ENCODE assay signal across 9 cellular contexts in genomic region chr9:95772320-95773060, GRCh38.
A peak's percentile ranks its signal among the peaks of the same experiment; 100 is the strongest.
DNase-seq lines count a peak whose midpoint lies in the region; ATAC-seq and TF ChIP-seq lines count a peak whose summit lies in the region.
"Had no signal": no experiment of that assay in that cellular context is flagged by ENCODE, and none has a peak within 500 bp of the region (broad histone marks: within the 10 kb centered on the region; RNA-seq: fewer than 3 reads in every experiment).

No MANE protein-coding gene starts in this region.

- peaks cover 4% of the 10 kb centered on the region for H3K4me1 Mint-ChIP-seq in T-helper 17 cell

- 0 out of 2 replicates have a peak, but pooled peaks have one; percentile 9 for TF ChIP-seq RAD21 in IMR-90 (IDR thresholded peaks at IDR 0.05; ENCODE audit: low read length)

- no peak overlapping the region; the same call in 1 of the 2 replicates for H3K4me2 ChIP-seq in IMR-90 (ENCODE audit: low read depth, low read length)

- H3K9ac ChIP-seq in IMR-90 (ENCODE audit: low read depth, low read length) (no peak overlapping the region), stomach smooth muscle (ENCODE audit: low read length in 2 of 2) (peak overlapping the region; percentile 52 to 60)
- H3K9ac ChIP-seq: parathyroid adenoma had no signal

- peak overlapping the region; percentile 4; the same call in 1 of the 2 replicates for H2BK120ac ChIP-seq in IMR-90 (ENCODE audit: low read depth, low read length)

- DNase-seq in IMR-90 (peak; percentile 65), astrocyte of the hippocampus (ENCODE audit: low read depth, low spot score) (peak; percentile 81), BE2C (no peak), T-helper 17 cell (no peak), cortex of kidney (lab: John Stamatoyannopoulos, UW) (no peak)

- H3K56ac ChIP-seq in IMR-90 (ENCODE audit: extremely low read depth, insufficient read depth, low read length), result no peak overlapping the region

- no peak overlapping the region for H3K14ac ChIP-seq in IMR-90 (replicated peaks; ENCODE audit: low read depth, low read length)

- H3K79me1 ChIP-seq in IMR-90 (ENCODE audit: low read depth in 1 of 2, low read length in 2 of 2), result no peaks in the 10 kb centered on the region

- no peak overlapping the region for H3K27ac Mint-ChIP-seq in T-helper 17 cell

- H4K8ac ChIP-seq in IMR-90 (ENCODE audit: low read depth in 2 of 2, low read length in 2 of 2), result no peak overlapping the region

- H3K27me3 ChIP-seq in IMR-90 (ENCODE audit: control insufficient read depth, insufficient read depth, low read length), result peaks cover 26% of the 10 kb centered on the region
- H3K27me3 ChIP-seq in layer of hippocampus (ENCODE audit: control insufficient read depth, insufficient read depth, low read length), result no peaks in the 10 kb centered on the region
- no peaks in the 10 kb centered on the region for H3K27me3 ChIP-seq in stomach smooth muscle (ENCODE audit: control insufficient read depth in 1 of 2, insufficient read depth in 2 of 2, low read length in 2 of 2)
- no peaks in the 10 kb centered on the region for H3K27me3 ChIP-seq in BE2C

- H3K4me1 ChIP-seq in IMR-90 (ENCODE audit: control insufficient read depth, insufficient read depth, low read length), result peaks cover 24% of the 10 kb centered on the region
- peaks cover 28% of the 10 kb centered on the region for H3K4me1 ChIP-seq in stomach smooth muscle (ENCODE audit: control insufficient read depth, insufficient read depth, low read length)
- H3K4me1 ChIP-seq in BE2C, result peaks cover 5% of the 10 kb centered on the region; the same call in 1 of the 2 replicates
- H3K4me1 ChIP-seq: parathyroid adenoma had no signal

- POLR2A ChIA-PET in IMR-90 (lab: Charles Lee; ENCODE audit: unreplicated experiment), result no interaction called here

- ATAC-seq in IMR-90 (ENCODE audit: low read depth), result peak; percentile 90
- no peak for ATAC-seq in T-helper 17 cell
- ATAC-seq in HG03354 (IDR thresholded peaks at IDR 0.05; ENCODE audit: poor library complexity, severe bottlenecking, unreplicated experiment), result no peak

- H3K36me3 Mint-ChIP-seq in T-helper 17 cell (ENCODE audit: low read depth), result no peaks in the 10 kb centered on the region

- H3K4ac ChIP-seq in IMR-90 (ENCODE audit: low read depth, low read length), result 0 out of 2 replicates have a peak overlapping the region, but pooled peaks have one; percentile 33

- H3K9me3 ChIP-seq in IMR-90 (ENCODE audit: control insufficient read depth, insufficient read depth, low read length), result no peaks in the 10 kb centered on the region
- no peaks in the 10 kb centered on the region for H3K9me3 ChIP-seq in stomach smooth muscle (ENCODE audit: control insufficient read depth in 2 of 2, low read length in 2 of 2)
- H3K9me3 ChIP-seq in BE2C, result no peaks in the 10 kb centered on the region
- H3K9me3 ChIP-seq in T-helper 17 cell (ENCODE audit: control insufficient read depth, low read length, poor library complexity, severe bottlenecking), result no peaks in the 10 kb centered on the region

- CTCF ChIA-PET in IMR-90 (lab: Yijun Ruan, JAX), result interaction anchor here (1.1 kb wide), 1 partner anchor 53 kb away, joined by 4 read pairs; no protein-coding TSS in a partner anchor

- dilution Hi-C loops in IMR-90 (cut with HindIII; ENCODE audit: low sequenced_read_pairs, unreplicated experiment), result no loop called here

- no peak overlapping the region for H4K91ac ChIP-seq in IMR-90 (ENCODE audit: insufficient read depth, low read depth, low read length)

- no peak overlapping the region; the same call in 1 of the 2 replicates for H4K5ac ChIP-seq in IMR-90 (ENCODE audit: low read depth, low read length)

- H3K36me3 ChIP-seq in IMR-90 (ENCODE audit: control insufficient read depth, insufficient read depth, low read length) (no peaks in the 10 kb centered on the region), stomach smooth muscle (ENCODE audit: control insufficient read depth in 2 of 2, insufficient read depth in 2 of 2, low read length in 2 of 2) (no peaks in the 10 kb centered on the region), BE2C (no peaks in the 10 kb centered on the region)

- H3K18ac ChIP-seq in IMR-90 (ENCODE audit: low read depth, low read length), result peak overlapping the region; percentile 6; the same call in 1 of the 2 replicates

- 45% methylated on average over 10 of the region's 30 CpGs; no CpG with 5 or more reads in 1 of the 2 experiments for WGBS in IMR-90 (ENCODE audit: extremely low coverage in 2 of 2, insufficient read length in 1 of 2), 2 experiments

- no peak overlapping the region for H3K4me3 ChIP-seq in IMR-90 (ENCODE audit: insufficient read depth, low read depth, low read length)
- H3K4me3 ChIP-seq in stomach smooth muscle (ENCODE audit: low read length in 2 of 2), result peak overlapping the region in 1 of 2 donors; percentile 64
- H3K4me3 ChIP-seq in BE2C (ENCODE audit: low read depth, low read length), result no peak overlapping the region

- H3K9me1 ChIP-seq in IMR-90 (ENCODE audit: insufficient read depth, low read length), result no peaks in the 10 kb centered on the region

- H2BK5ac ChIP-seq in IMR-90 (ENCODE audit: low read depth, low read length, poor library complexity, severe bottlenecking), result no peak overlapping the region

- no peak overlapping the region for H2BK15ac ChIP-seq in IMR-90 (ENCODE audit: low read depth, low read length)

- no TSS peak for BruUV-seq in IMR-90 (replicated peaks; lab: Mats Ljungman, UMichigan)

- no peak for TF ChIP-seq CTCF in IMR-90 (conservative IDR thresholded peaks at IDR 0.05; ENCODE audit: low read depth, low read length)
- TF ChIP-seq CTCF in BE2C (IDR thresholded peaks at IDR 0.05; ENCODE audit: low read depth, low read length), result no peak

- peaks cover 38% of the 10 kb centered on the region for H3K27me3 Mint-ChIP-seq in T-helper 17 cell

- peak overlapping the region; percentile 8 for H2AK9ac ChIP-seq in IMR-90 (replicated peaks; ENCODE audit: low read depth, low read length, poor library complexity)

- in situ Hi-C loops in IMR-90 (cut with MboI; ENCODE audit: low sequenced_read_pairs), result no loop called here

- H2AFZ ChIP-seq in IMR-90 (replicated peaks; ENCODE audit: low read length, poor library complexity), result peak overlapping the region; percentile 54
- H2AFZ ChIP-seq: parathyroid adenoma had no signal

- H4K20me1 ChIP-seq in IMR-90 (ENCODE audit: insufficient read depth, low read length), result no peaks in the 10 kb centered on the region

- H3K4me3 Mint-ChIP-seq in T-helper 17 cell, result no peak overlapping the region

- H3K23ac ChIP-seq in IMR-90 (ENCODE audit: low read depth, low read length), result peak overlapping the region; percentile 48; the same call in 1 of the 2 replicates

- H3K27ac ChIP-seq in IMR-90 (ENCODE audit: insufficient read depth, low read length) (peak overlapping the region; percentile 51; the same call in 1 of the 2 replicates), layer of hippocampus (ENCODE audit: low read depth, low read length) (peak overlapping the region; percentile 15), stomach smooth muscle (ENCODE audit: low read length) (peak overlapping the region; percentile 82)
- H3K27ac ChIP-seq: parathyroid adenoma had no signal

- 0 out of 2 replicates have a peak overlapping the region, but pooled peaks have one; percentile 4 for H2AK5ac ChIP-seq in IMR-90 (ENCODE audit: low read depth, low read length)

- intact Hi-C loops in IMR-90 (cut with micrococcal nuclease), result loop anchor here (2.0 to 5.0 kb wide), 2 partner anchors 46 to 105 kb away; partner anchors contain the start of gene ERCC6L2

- H2BK20ac ChIP-seq in IMR-90 (ENCODE audit: low read depth, low read length), result no peak overlapping the region

- TF ChIP-seq POLR2A in IMR-90 (IDR thresholded peaks at IDR 0.05; ENCODE audit: low read depth, low read length), result no peak

TF ChIP-seq in IMR-90, 13 proteins besides CTCF, POLR2A, EP300 and RAD21:
- no peak for TF ChIP-seq RFX5 (IDR thresholded peaks at IDR 0.05; ENCODE audit: low read depth, low read length)
- TF ChIP-seq MAZ (IDR thresholded peaks at IDR 0.05; ENCODE audit: borderline replicate concordance, low read depth, low read length), result no peak
- TF ChIP-seq CEBPB (IDR thresholded peaks at IDR 0.05; ENCODE audit: low read depth, low read length), result no peak
- TF ChIP-seq USF2 (IDR thresholded peaks at IDR 0.05; ENCODE audit: low read depth, low read length), result no peak

Comparison
In these comparisons a context has a peak if more than half of its experiments do, and no peak if none do; other contexts are left out.
1. DNase-seq: peak in IMR-90 (single experiment) and astrocyte of the hippocampus (single experiment); none in BE2C (single experiment), T-helper 17 cell (0 of 3) and cortex of kidney (single experiment).
2. H3K27ac ChIP-seq: peak in every context shown above with its lines; median percentile 82 in stomach smooth muscle; 51 in IMR-90; 15 in layer of hippocampus.